Comparison of ENCODE assay signal across 10 cellular contexts in genomic region chr16:68283346-68283745, GRCh38. TPM values are rescaled to one million over a fixed set of nuclear protein-coding genes. Genes with fewer than 3 reads are reported as not detected.
DNase-seq lines count a peak whose midpoint lies in the region; ATAC-seq and TF ChIP-seq lines count a peak whose summit lies in the region.
"Had no signal": no experiment of that assay in that cellular context is flagged by ENCODE, and none has a peak within 500 bp of the region (broad histone marks: within the 10 kb centered on the region; RNA-seq: fewer than 3 reads in every experiment).

No MANE protein-coding gene starts in this region.

- DNase-seq in Caco-2 (no peak), Karpas-422 (peak; percentile 65), trophoblast cell (no peak), DMS153 (lab: John Stamatoyannopoulos, UW) (no peak), kidney tubule cell (ENCODE audit: low spot score) (no peak)
- DNase-seq in stimulated activated CD4-positive, alpha-beta T cell treated with anti-CD3 and anti-CD28 coated beads, Interleukin-15, amount 100 ng/mL, for 24 hours: no peak
- DNase-seq: NCI-H774 had no signal

- H3K4me1 ChIP-seq in Caco-2: peaks cover 27% of the 10 kb centered on the region
- peaks cover 93% of the 10 kb centered on the region for H3K4me1 ChIP-seq in Karpas-422 (ENCODE audit: low read length)
- peaks cover 12 to 13% of the 10 kb centered on the region in 2 experiments for H3K4me1 ChIP-seq in trophoblast cell (ENCODE audit: control insufficient read depth in 1 of 2, insufficient read depth in 2 of 2, low read length in 2 of 2)

- no peak overlapping the region for H2AFZ ChIP-seq in Karpas-422 (ENCODE audit: low read length)
- no peak overlapping the region for H2AFZ ChIP-seq in trophoblast cell (ENCODE audit: insufficient read depth, low read length, poor library complexity)

- WGBS in trophoblast cell (ENCODE audit: extremely low coverage, insufficient coverage, insufficient read length): no CpG with 5 or more reads among the region's 5 CpGs

- H3K79me2 ChIP-seq in Karpas-422 (ENCODE audit: low read length): peaks cover 65% of the 10 kb centered on the region
- H3K79me2 ChIP-seq in trophoblast cell (ENCODE audit: control insufficient read depth, insufficient read depth, low read length, poor library complexity): no peaks in the 10 kb centered on the region

- peak overlapping the region; percentile 72 for H3K9ac ChIP-seq in Karpas-422 (ENCODE audit: low read length)
- no peak overlapping the region for H3K9ac ChIP-seq in trophoblast cell (ENCODE audit: low read length)

- H2BK5ac ChIP-seq in trophoblast cell (ENCODE audit: low read depth, low read length, poor library complexity): no peak overlapping the region

- peaks cover 3% of the 10 kb centered on the region; the same call in 1 of the 2 replicates for H3K36me3 ChIP-seq in Caco-2 (ENCODE audit: control insufficient read depth, insufficient read depth, low read length)
- H3K36me3 ChIP-seq in Karpas-422 (ENCODE audit: insufficient read depth, low read length): peaks cover 14% of the 10 kb centered on the region
- H3K36me3 ChIP-seq in trophoblast cell (ENCODE audit: control insufficient read depth in 1 of 2, insufficient read depth in 2 of 2, low read length in 2 of 2): peaks cover 12 to 46% of the 10 kb centered on the region in 2 experiments

- H2BK120ac ChIP-seq in trophoblast cell (ENCODE audit: insufficient read depth, low read length, poor library complexity): no peak overlapping the region

- no peak overlapping the region for H3K4me3 Mint-ChIP-seq in Caco-2 (ENCODE audit: unreplicated experiment)
- no peak overlapping the region for H3K4me3 Mint-ChIP-seq in brain
- H3K4me3 Mint-ChIP-seq: WTC11 had no signal

- H3K27me3 ChIP-seq in Caco-2 (replicated peaks; ENCODE audit: control insufficient read depth, insufficient read depth, low read length): no peaks in the 10 kb centered on the region
- no peaks in the 10 kb centered on the region for H3K27me3 ChIP-seq in Karpas-422 (ENCODE audit: low read length)
- no peaks in the 10 kb centered on the region for H3K27me3 ChIP-seq in trophoblast cell (ENCODE audit: insufficient read depth, low read length)

- no peaks in the 10 kb centered on the region for H3K79me1 ChIP-seq in trophoblast cell (ENCODE audit: low read length)

- no peak overlapping the region for H3K14ac ChIP-seq in trophoblast cell (ENCODE audit: low read length)

- H3K27ac Mint-ChIP-seq in Caco-2 (ENCODE audit: unreplicated experiment) (peak overlapping the region; percentile 58), brain (peak overlapping the region in 4 of 5 experiments; percentile 9 to 94 (median 84))
- H3K27ac Mint-ChIP-seq: WTC11 had no signal

- TF ChIP-seq CTCF in Caco-2 (IDR thresholded peaks at IDR 0.05; ENCODE audit: insufficient read depth in 1 of 2, low read depth in 1 of 2, low read length in 1 of 2, severe bottlenecking in 1 of 2, unreplicated experiment in 1 of 2): no peak
- no peak for TF ChIP-seq CTCF in brain (conservative IDR thresholded peaks at IDR 0.05)

- H4K91ac ChIP-seq in trophoblast cell (ENCODE audit: low read depth, low read length): no peak overlapping the region

- H3K4me3 ChIP-seq in Caco-2 (ENCODE audit: low read depth, low read length) (no peak overlapping the region), Karpas-422 (ENCODE audit: low read length) (peak overlapping the region; percentile 58), trophoblast cell (ENCODE audit: low read depth, low read length) (peak overlapping the region; percentile 51)

- H3K36me3 Mint-ChIP-seq in Caco-2 (ENCODE audit: insufficient read depth, unreplicated experiment): peaks cover 98% of the 10 kb centered on the region
- peaks cover 51% of the 10 kb centered on the region for H3K36me3 Mint-ChIP-seq in brain

- peaks cover 50% of the 10 kb centered on the region for H3K4me1 Mint-ChIP-seq in Caco-2 (ENCODE audit: low read depth, unreplicated experiment)
- no peaks in the 10 kb centered on the region for H3K4me1 Mint-ChIP-seq in brain
- H3K4me1 Mint-ChIP-seq: WTC11 had no signal

- H3K9me3 ChIP-seq in Caco-2: no peaks in the 10 kb centered on the region
- no peaks in the 10 kb centered on the region for H3K9me3 ChIP-seq in Karpas-422 (ENCODE audit: low read length)
- peaks cover 2% of the 10 kb centered on the region for H3K9me3 ChIP-seq in trophoblast cell (ENCODE audit: insufficient read depth, low read depth, low read length)

- H3K4ac ChIP-seq in trophoblast cell (ENCODE audit: low read depth, low read length): no peak overlapping the region

- H3K27ac ChIP-seq in Karpas-422 (ENCODE audit: low read length) (peak overlapping the region; percentile 98), trophoblast cell (ENCODE audit: low read depth, low read length) (no peak overlapping the region)

- CTCF ChIA-PET in Caco-2 (lab: Charles Lee): interaction anchor here (1.0 kb wide), 1 partner anchor 19 kb away, joined by 4 read pairs; the partner anchor contains the start of gene SLC7A6

- no peak overlapping the region for H3K18ac ChIP-seq in trophoblast cell (ENCODE audit: low read length)

- no peaks in the 10 kb centered on the region for H3K9me3 Mint-ChIP-seq in Caco-2 (ENCODE audit: unreplicated experiment)
- no peaks in the 10 kb centered on the region for H3K9me3 Mint-ChIP-seq in brain
- H3K9me3 Mint-ChIP-seq: WTC11 had no signal

- ATAC-seq in HG03354 (IDR thresholded peaks at IDR 0.05; ENCODE audit: poor library complexity, severe bottlenecking, unreplicated experiment): no peak
- ATAC-seq: WTC11 had no signal

- peak overlapping the region; percentile 85 for H3K4me2 ChIP-seq in Karpas-422 (ENCODE audit: low read depth, low read length, poor library complexity, severe bottlenecking)
- no peak overlapping the region for H3K4me2 ChIP-seq in trophoblast cell (ENCODE audit: low read length)

- no TSS peak for BruUV-seq in Caco-2 (replicated peaks; lab: Mats Ljungman, UMichigan)

- H3K9me2 ChIP-seq in Karpas-422 (replicated peaks; ENCODE audit: insufficient read depth, low read length): no peaks in the 10 kb centered on the region

- H4K20me1 ChIP-seq in Karpas-422 (ENCODE audit: insufficient read depth, low read depth, low read length): peaks cover 8% of the 10 kb centered on the region; the same call in 1 of the 2 replicates

- H3K23ac ChIP-seq in trophoblast cell (ENCODE audit: low read length): no peak overlapping the region

- H4K12ac ChIP-seq in trophoblast cell (ENCODE audit: low read depth, low read length): no peak overlapping the region

- H2AK5ac ChIP-seq in trophoblast cell (ENCODE audit: low read length): no peak overlapping the region

- H3K27me3 Mint-ChIP-seq in Caco-2 (ENCODE audit: insufficient read depth, unreplicated experiment) (no peaks in the 10 kb centered on the region), brain (no peaks in the 10 kb centered on the region)

- H4K8ac ChIP-seq in trophoblast cell (ENCODE audit: low read depth, low read length): no peak overlapping the region

- H2BK12ac ChIP-seq in trophoblast cell (ENCODE audit: low read length): no peak overlapping the region

- intact Hi-C loops in Caco-2 (cut with micrococcal nuclease; ENCODE audit: unreplicated experiment): no loop called here

- POLR2A ChIA-PET in Caco-2 (lab: Charles Lee): interaction anchor here (1.0 kb wide), 1 partner anchor 19 kb away, joined by 3 read pairs; the partner anchor contains the start of gene SLC7A6

RNA-seq across cellular contexts. Expression of gene SLC7A6, which starts 19.0 kb away (rescaled TPM):
- 236 and 267 TPM in 2 replicates for total RNA-seq in Caco-2 (2022)
- total RNA-seq in Karpas-422 (2014; rRNA removed; shearing (Covaris generic); ENCODE audit: low replicate concordance): 44.2 and 83.2 TPM in 2 replicates
- 4.8 TPM for polyA plus RNA-seq in brain (ENCODE audit: insufficient read depth, low read depth, low replicate concordance)
- polyA plus RNA-seq in trophoblast cell (2013): 65.1 and 75.5 TPM in 2 replicates

RNA-seq across cellular contexts. Expression of gene SLC7A6OS, which starts 27.4 kb away (rescaled TPM):
- 34.0 and 34.2 TPM in 2 replicates for total RNA-seq in Caco-2 (2022)
- total RNA-seq in Karpas-422 (2014; rRNA removed; shearing (Covaris generic); ENCODE audit: low replicate concordance): 13.3 and 28.0 TPM in 2 replicates
- 12.9 TPM for polyA plus RNA-seq in brain (ENCODE audit: insufficient read depth, low read depth, low replicate concordance)
- polyA plus RNA-seq in trophoblast cell (2013): 8.8 and 9.9 TPM in 2 replicates

RNA-seq across cellular contexts. Expression of gene PRMT7, which starts 27.5 kb away (rescaled TPM):
- 156 and 166 TPM in 2 replicates for total RNA-seq in Caco-2 (2022)
- 43.9 and 44.6 TPM in 2 replicates for total RNA-seq in Karpas-422 (2014; rRNA removed; shearing (Covaris generic); ENCODE audit: low replicate concordance)
- polyA plus RNA-seq in brain (ENCODE audit: insufficient read depth, low read depth, low replicate concordance): 53.6 TPM
- polyA plus RNA-seq in trophoblast cell (2013): 32.7 and 33.3 TPM in 2 replicates

RNA-seq across cellular contexts. Expression of gene PLA2G15, which starts 38.2 kb away (rescaled TPM):
- total RNA-seq in Caco-2 (2022): 33.2 and 33.4 TPM in 2 replicates
- total RNA-seq in Karpas-422 (2014; rRNA removed; shearing (Covaris generic); ENCODE audit: low replicate concordance): 8.7 and 14.3 TPM in 2 replicates
- polyA plus RNA-seq in brain (ENCODE audit: insufficient read depth, low read depth, low replicate concordance): 12.2 TPM
- polyA plus RNA-seq in trophoblast cell (2013): 22.1 and 24.6 TPM in 2 replicates

RNA-seq across cellular contexts. Expression of gene ESRP2, which starts 47.4 kb away (rescaled TPM):
- 109 and 110 TPM in 2 replicates for total RNA-seq in Caco-2 (2022)
- not detected in 2 replicates for total RNA-seq in Karpas-422 (2014; rRNA removed; shearing (Covaris generic); ENCODE audit: low replicate concordance)
- polyA plus RNA-seq in brain (ENCODE audit: insufficient read depth, low read depth, low replicate concordance): 1.8 TPM
- 30.4 and 31.7 TPM in 2 replicates for polyA plus RNA-seq in trophoblast cell (2013)
